Comparison of ENCODE assay signal across 2 cellular contexts in the genomic region with DNA sequence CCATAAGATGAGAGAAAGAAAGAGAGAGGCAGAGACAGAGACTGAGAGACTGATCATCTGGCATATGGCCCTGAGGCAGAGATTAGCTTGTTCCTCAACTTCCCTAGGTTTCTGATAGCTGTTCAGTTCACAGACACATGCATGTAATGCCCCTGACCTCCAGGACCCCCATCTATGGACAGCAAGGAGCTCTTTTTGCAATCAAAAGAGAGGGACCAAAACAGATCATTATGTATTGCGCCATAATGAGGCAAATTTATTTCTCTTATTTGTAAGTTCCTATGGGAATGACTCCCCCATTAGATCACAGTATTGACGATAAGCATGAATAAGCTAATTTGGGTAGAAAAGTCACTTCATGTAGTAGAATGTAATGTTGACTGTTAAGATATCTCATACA.
TF ChIP-seq lines count a peak whose summit lies in the region.

No MANE protein-coding gene starts in this region.

TF ChIP-seq in HEK293, 187 proteins besides CTCF, POLR2A, EP300 and RAD21:
- TF ChIP-seq, protein P1, sequence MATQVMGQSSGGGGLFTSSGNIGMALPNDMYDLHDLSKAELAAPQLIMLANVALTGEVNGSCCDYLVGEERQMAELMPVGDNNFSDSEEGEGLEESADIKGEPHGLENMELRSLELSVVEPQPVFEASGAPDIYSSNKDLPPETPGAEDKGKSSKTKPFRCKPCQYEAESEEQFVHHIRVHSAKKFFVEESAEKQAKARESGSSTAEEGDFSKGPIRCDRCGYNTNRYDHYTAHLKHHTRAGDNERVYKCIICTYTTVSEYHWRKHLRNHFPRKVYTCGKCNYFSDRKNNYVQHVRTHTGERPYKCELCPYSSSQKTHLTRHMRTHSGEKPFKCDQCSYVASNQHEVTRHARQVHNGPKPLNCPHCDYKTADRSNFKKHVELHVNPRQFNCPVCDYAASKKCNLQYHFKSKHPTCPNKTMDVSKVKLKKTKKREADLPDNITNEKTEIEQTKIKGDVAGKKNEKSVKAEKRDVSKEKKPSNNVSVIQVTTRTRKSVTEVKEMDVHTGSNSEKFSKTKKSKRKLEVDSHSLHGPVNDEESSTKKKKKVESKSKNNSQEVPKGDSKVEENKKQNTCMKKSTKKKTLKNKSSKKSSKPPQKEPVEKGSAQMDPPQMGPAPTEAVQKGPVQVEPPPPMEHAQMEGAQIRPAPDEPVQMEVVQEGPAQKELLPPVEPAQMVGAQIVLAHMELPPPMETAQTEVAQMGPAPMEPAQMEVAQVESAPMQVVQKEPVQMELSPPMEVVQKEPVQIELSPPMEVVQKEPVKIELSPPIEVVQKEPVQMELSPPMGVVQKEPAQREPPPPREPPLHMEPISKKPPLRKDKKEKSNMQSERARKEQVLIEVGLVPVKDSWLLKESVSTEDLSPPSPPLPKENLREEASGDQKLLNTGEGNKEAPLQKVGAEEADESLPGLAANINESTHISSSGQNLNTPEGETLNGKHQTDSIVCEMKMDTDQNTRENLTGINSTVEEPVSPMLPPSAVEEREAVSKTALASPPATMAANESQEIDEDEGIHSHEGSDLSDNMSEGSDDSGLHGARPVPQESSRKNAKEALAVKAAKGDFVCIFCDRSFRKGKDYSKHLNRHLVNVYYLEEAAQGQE (tag by site-specific recombination; IDR thresholded peaks at IDR 0.05): 0 out of 2 replicates have a peak, but pooled peaks have one; percentile 51
- TF ChIP-seq ZNF157 (tag by site-specific recombination; IDR thresholded peaks at IDR 0.05): no peak

TF ChIP-seq in K562, 482 proteins besides CTCF, POLR2A, EP300 and RAD21:
- TF ChIP-seq RREB1 (CRISPR knock-in tag; IDR thresholded peaks at IDR 0.05) (no peak), MED1 (CRISPR knock-in tag; IDR thresholded peaks at IDR 0.05; ENCODE audit: borderline replicate concordance) (no peak), CEBPG (CRISPR knock-in tag; IDR thresholded peaks at IDR 0.05) (no peak), CEBPG (tag; conservative IDR thresholded peaks at IDR 0.05 in 1 of 2, IDR thresholded peaks at IDR 0.05 in 1 of 2) (peak; percentile 16 to 52; a peak in 2 of 4 replicates), ZFP1 (CRISPR knock-in tag; IDR thresholded peaks at IDR 0.05) (no peak), BRD4 (IDR thresholded peaks at IDR 0.05) (no peak), CEBPB (tag; IDR thresholded peaks at IDR 0.05) (peak; percentile 77)
